Comparison of ENCODE assay signal across 27 cellular contexts in the genomic region with DNA sequence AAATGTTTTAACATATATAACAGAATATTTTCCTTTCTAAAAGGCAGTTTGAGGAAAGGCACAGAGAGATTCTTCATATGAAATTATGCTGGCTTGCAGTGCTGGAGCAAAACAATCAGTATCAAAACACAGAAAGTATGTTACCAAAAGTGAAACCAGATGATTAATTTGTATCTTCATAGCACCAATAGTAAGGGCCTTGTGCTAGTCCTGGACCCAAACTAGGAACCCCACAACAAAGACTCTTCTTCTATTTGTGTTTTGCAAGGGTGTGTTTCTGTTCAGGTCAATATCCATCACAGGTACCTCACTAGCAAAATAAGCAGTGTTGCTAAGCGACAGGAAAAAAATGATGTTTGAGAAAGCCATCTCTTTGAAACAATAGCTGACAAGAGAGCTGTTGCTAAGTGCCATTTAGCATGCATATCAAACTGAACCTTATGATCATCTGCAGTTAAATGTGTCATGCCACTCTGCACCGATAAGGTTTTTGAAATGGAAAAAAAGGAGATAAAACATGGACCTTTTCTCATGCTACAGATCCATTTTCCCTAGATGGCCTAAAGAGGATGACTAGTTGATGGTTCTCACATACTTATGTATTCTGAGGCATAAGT.
DNase-seq lines count a peak whose midpoint lies in the region; TF ChIP-seq lines count a peak whose summit lies in the region.
"Had no signal": no experiment of that assay in that cellular context is flagged by ENCODE, and none has a peak within 500 bp of the region (broad histone marks: within the 10 kb centered on the region; RNA-seq: fewer than 3 reads in every experiment).

No MANE protein-coding gene starts in this region.

- peak overlapping the region; percentile 17 for H2AFZ ChIP-seq in neural cell (ENCODE audit: low read depth, low read length)
- H2AFZ ChIP-seq: hepatocyte had no signal

- TF ChIP-seq POLR2A in vagina (IDR thresholded peaks at IDR 0.05), result no peak

- peak overlapping the region; percentile 57 for H3K9ac ChIP-seq in neural cell (ENCODE audit: low read length)

- no peaks in the 10 kb centered on the region for H3K9me2 ChIP-seq in neural cell (ENCODE audit: insufficient read depth, low read length)

- no peaks in the 10 kb centered on the region for H3K79me2 ChIP-seq in neural cell (replicated peaks; ENCODE audit: insufficient read depth, low read length)
- H3K79me2 ChIP-seq: hepatocyte had no signal

- H3F3A ChIP-seq in neural cell (ENCODE audit: insufficient read depth, low read length, poor library complexity, severe bottlenecking), result no peaks in the 10 kb centered on the region

- peak; percentile 52 for TF ChIP-seq RAD21 in neural cell (conservative IDR thresholded peaks at IDR 0.05)

- DNase-seq in NCI-H146 (lab: John Stamatoyannopoulos, UW), result peak; percentile 7
- no peak for DNase-seq in NCI-H146 treated with DMSO at 0.1 percent for 48 hours (lab: John Stamatoyannopoulos, UW; ENCODE audit: unreplicated experiment)
- peak; percentile 73 to 95 (median 93) for DNase-seq in NCI-H1417 (lab: John Stamatoyannopoulos, UW)
- DNase-seq in NCI-H345 treated with DMSO at 0.1 percent for 48 hours (lab: John Stamatoyannopoulos, UW; ENCODE audit: unreplicated experiment), result peak; percentile 93
- DNase-seq in cortex of kidney (lab: John Stamatoyannopoulos, UW), result no peak
- no peak for DNase-seq in medulla oblongata (ENCODE audit: extremely low spot score)
- DNase-seq in vagina (ENCODE audit: extremely low spot score in 2 of 2), result no peak
- DNase-seq: 8988T; activated CD4-positive, alpha-beta T cell treated with anti-CD3 and anti-CD28 coated beads, Interleukin-2, amount 10 ng/mL, durations not matched to agents 7 days and 5 days; activated gamma-delta T cell; activated naive CD8-positive, alpha-beta T cell treated with anti-CD3 and anti-CD28 coated beads, Interleukin-2, amount 10 ng/mL, durations not matched to agents 7 days and 5 days; activated T-cell treated with anti-CD3 and anti-CD28 coated beads, Interleukin-2, amount 50 U/mL, for 24 hours; colonic mucosa; effector CD8-positive, alpha-beta T cell; GOT3; KBM-7; left colon; NCI-H1694 treated with DMSO at 0.1 percent for 48 hours; NCI-H82; stimulated activated CD4-positive, alpha-beta T cell treated with anti-CD3 and anti-CD28 coated beads, Interleukin-15, amount 100 ng/mL, for 24 hours; stimulated activated CD4-positive, alpha-beta T cell treated with anti-CD3 and anti-CD28 coated beads, Interleukin-4, amount 100 ng/mL, for 4 hours; transverse colon had no signal

- H3K4me1 ChIP-seq in vagina, result no peaks in the 10 kb centered on the region
- H3K4me1 ChIP-seq: ascending aorta, colonic mucosa, transverse colon had no signal

- H3K36me3 ChIP-seq in neural cell (ENCODE audit: insufficient read depth, low read length), result no peaks in the 10 kb centered on the region
- H3K36me3 ChIP-seq in vagina, result no peaks in the 10 kb centered on the region
- H3K36me3 ChIP-seq: ascending aorta, cardiac muscle cell, colonic mucosa, MG63, transverse colon had no signal

- H3K9me3 ChIP-seq in neural cell (ENCODE audit: low read length) (no peaks in the 10 kb centered on the region), vagina (no peaks in the 10 kb centered on the region)
- H3K9me3 ChIP-seq: ascending aorta, colonic mucosa, MG63, transverse colon had no signal

- H3K4me3 ChIP-seq in neural cell (ENCODE audit: low read length) (peak overlapping the region; percentile 46), vagina (no peak overlapping the region)
- H3K4me3 ChIP-seq: ascending aorta, cardiac muscle cell, colonic mucosa, hepatocyte, MG63, transverse colon had no signal

- peak overlapping the region; percentile 58 for H3K4me2 ChIP-seq in neural cell (ENCODE audit: low read length)
- H3K4me2 ChIP-seq: hepatocyte had no signal

- no peaks in the 10 kb centered on the region for H3K27me3 ChIP-seq in neural cell (ENCODE audit: insufficient read depth, low read depth, low read length)
- no peaks in the 10 kb centered on the region for H3K27me3 ChIP-seq in vagina
- H3K27me3 ChIP-seq: ascending aorta, cardiac muscle cell, colonic mucosa, hepatocyte, MG63, transverse colon had no signal

- H3K27ac ChIP-seq in neural cell (ENCODE audit: low read length) (peak overlapping the region; percentile 96), vagina (no peak overlapping the region)
- H3K27ac ChIP-seq: ascending aorta, cardiac muscle cell, colonic mucosa, hepatocyte, transverse colon had no signal

- TF ChIP-seq EP300 in neural cell (conservative IDR thresholded peaks at IDR 0.05; ENCODE audit: poor library complexity, severe bottlenecking), result peak; percentile 95

- no peak for TF ChIP-seq CTCF in neural cell (IDR thresholded peaks at IDR 0.05; ENCODE audit: poor library complexity, severe bottlenecking)
- TF ChIP-seq CTCF in vagina (IDR thresholded peaks at IDR 0.05), result no peak

- intact Hi-C loops in vagina (cut with DNase I), result no loop called here

- no peaks in the 10 kb centered on the region for H4K20me1 ChIP-seq in neural cell (ENCODE audit: insufficient read depth)

TF ChIP-seq in neural cell, 6 proteins besides CTCF, POLR2A, EP300 and RAD21:
- TF ChIP-seq, protein P1, sequence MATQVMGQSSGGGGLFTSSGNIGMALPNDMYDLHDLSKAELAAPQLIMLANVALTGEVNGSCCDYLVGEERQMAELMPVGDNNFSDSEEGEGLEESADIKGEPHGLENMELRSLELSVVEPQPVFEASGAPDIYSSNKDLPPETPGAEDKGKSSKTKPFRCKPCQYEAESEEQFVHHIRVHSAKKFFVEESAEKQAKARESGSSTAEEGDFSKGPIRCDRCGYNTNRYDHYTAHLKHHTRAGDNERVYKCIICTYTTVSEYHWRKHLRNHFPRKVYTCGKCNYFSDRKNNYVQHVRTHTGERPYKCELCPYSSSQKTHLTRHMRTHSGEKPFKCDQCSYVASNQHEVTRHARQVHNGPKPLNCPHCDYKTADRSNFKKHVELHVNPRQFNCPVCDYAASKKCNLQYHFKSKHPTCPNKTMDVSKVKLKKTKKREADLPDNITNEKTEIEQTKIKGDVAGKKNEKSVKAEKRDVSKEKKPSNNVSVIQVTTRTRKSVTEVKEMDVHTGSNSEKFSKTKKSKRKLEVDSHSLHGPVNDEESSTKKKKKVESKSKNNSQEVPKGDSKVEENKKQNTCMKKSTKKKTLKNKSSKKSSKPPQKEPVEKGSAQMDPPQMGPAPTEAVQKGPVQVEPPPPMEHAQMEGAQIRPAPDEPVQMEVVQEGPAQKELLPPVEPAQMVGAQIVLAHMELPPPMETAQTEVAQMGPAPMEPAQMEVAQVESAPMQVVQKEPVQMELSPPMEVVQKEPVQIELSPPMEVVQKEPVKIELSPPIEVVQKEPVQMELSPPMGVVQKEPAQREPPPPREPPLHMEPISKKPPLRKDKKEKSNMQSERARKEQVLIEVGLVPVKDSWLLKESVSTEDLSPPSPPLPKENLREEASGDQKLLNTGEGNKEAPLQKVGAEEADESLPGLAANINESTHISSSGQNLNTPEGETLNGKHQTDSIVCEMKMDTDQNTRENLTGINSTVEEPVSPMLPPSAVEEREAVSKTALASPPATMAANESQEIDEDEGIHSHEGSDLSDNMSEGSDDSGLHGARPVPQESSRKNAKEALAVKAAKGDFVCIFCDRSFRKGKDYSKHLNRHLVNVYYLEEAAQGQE (IDR thresholded peaks at IDR 0.05; ENCODE audit: borderline replicate concordance), result peak; percentile 26
- TF ChIP-seq EZH2 (IDR thresholded peaks at IDR 0.05; ENCODE audit: borderline replicate concordance, insufficient read depth, low read length, poor library complexity, severe bottlenecking) (no peak), SMC3 (conservative IDR thresholded peaks at IDR 0.05; ENCODE audit: poor library complexity) (peak; percentile 32), POLR2AphosphoS5 (IDR thresholded peaks at IDR 0.05) (peak; percentile 69)

Comparison
In these comparisons a context has a peak if more than half of its experiments do, and no peak if none do; other contexts are left out.
1. DNase-seq: peak in NCI-H146 (single experiment), NCI-H1417 (3 of 3) and NCI-H345 treated with DMSO at 0.1 percent for 48 hours (single experiment); none in NCI-H146 treated with DMSO at 0.1 percent for 48 hours (single experiment), cortex of kidney (single experiment), medulla oblongata (single experiment) and vagina (0 of 2).